In genomic region chr6:163152701-163153100, GRCh38 we compare ENCODE assay signal across 22 cellular contexts.
DNase-seq lines count a peak whose midpoint lies in the region; ATAC-seq and TF ChIP-seq lines count a peak whose summit lies in the region.
"Had no signal": no experiment of that assay in that cellular context is flagged by ENCODE, and none has a peak within 500 bp of the region (broad histone marks: within the 10 kb centered on the region; RNA-seq: fewer than 3 reads in every experiment).

No MANE protein-coding gene starts in this region.

- H3K27me3 ChIP-seq in breast epithelium, result no peaks in the 10 kb centered on the region
- H3K27me3 ChIP-seq: BE2C; BLaER1 treated with 17β-estradiol and CSF1 and Interleukin-3, amounts not matched to agents 10 nM and 100 nM had no signal

- no peaks in the 10 kb centered on the region for H3K36me3 ChIP-seq in breast epithelium
- H3K36me3 ChIP-seq: BE2C; BLaER1 treated with 17β-estradiol and CSF1 and Interleukin-3, amounts not matched to agents 10 nM and 100 nM; HAP-1 had no signal

- peaks cover 6% of the 10 kb centered on the region for H3K27me3 Mint-ChIP-seq in mesothelial cell of epicardium (ENCODE audit: low read depth)

- TF ChIP-seq POLR2A in breast epithelium (IDR thresholded peaks at IDR 0.05), result no peak

- intact Hi-C loops in breast epithelium (cut with DNase I; ENCODE audit: low total_unique reads), result no loop called here

- H3K36me3 Mint-ChIP-seq in mesothelial cell of epicardium, result no peaks in the 10 kb centered on the region
- H3K36me3 Mint-ChIP-seq: CD14-positive monocyte; CD8-positive, alpha-beta memory T cell had no signal

- H3K4me1 ChIP-seq in breast epithelium, result no peaks in the 10 kb centered on the region
- H3K4me1 ChIP-seq: A549; BE2C; BLaER1 treated with 17β-estradiol and CSF1 and Interleukin-3, amounts not matched to agents 10 nM and 100 nM had no signal

- H3K27ac Mint-ChIP-seq in mesothelial cell of epicardium, result no peak overlapping the region
- H3K27ac Mint-ChIP-seq: CD14-positive monocyte; CD4-positive, alpha-beta T cell; CD8-positive, alpha-beta memory T cell had no signal

- H3K4me3 Mint-ChIP-seq in mesothelial cell of epicardium, result no peak overlapping the region
- H3K4me3 Mint-ChIP-seq: CD14-positive monocyte; CD4-positive, alpha-beta T cell; CD8-positive, alpha-beta memory T cell had no signal

- DNase-seq in caudate nucleus (lab: John Stamatoyannopoulos, UW) (no peak), medulla oblongata (ENCODE audit: extremely low spot score) (peak; percentile 45), superior temporal gyrus (ENCODE audit: extremely low spot score) (peak; percentile 57), mesothelial cell of epicardium (ENCODE audit: low spot score in 2 of 2, unreplicated experiment in 2 of 2) (no peak), breast epithelium (ENCODE audit: low spot score in 2 of 2) (no peak)
- DNase-seq: 8988T; ACHN; AML-193; BE2C; CD4-positive, alpha-beta T cell; CD8-positive, alpha-beta memory T cell; DMS 273 treated with DMSO at 0.1 percent for 48 hours; DMS79; EL; GDM1; GOT3 had no signal

- peak overlapping the region; percentile 48 for H3K27ac ChIP-seq in caudate nucleus (ENCODE audit: low read depth, low read length)
- no peak overlapping the region for H3K27ac ChIP-seq in breast epithelium
- H3K27ac ChIP-seq: A549; BLaER1 treated with 17β-estradiol and CSF1 and Interleukin-3, amounts not matched to agents 10 nM and 100 nM had no signal

- peaks cover 0 to 5% of the 10 kb centered on the region in 2 donors for H3K9me3 ChIP-seq in breast epithelium
- H3K9me3 ChIP-seq: A549, BE2C, HAP-1 had no signal

- TF ChIP-seq CTCF in mesothelial cell of epicardium (IDR thresholded peaks at IDR 0.05; ENCODE audit: unreplicated experiment) (no peak), breast epithelium (IDR thresholded peaks at IDR 0.05) (no peak)

- no peak for ATAC-seq in HG02678 (IDR thresholded peaks at IDR 0.05; ENCODE audit: unreplicated experiment)
- ATAC-seq: A549, GM12878 had no signal

- no peaks in the 10 kb centered on the region for H3K9me3 Mint-ChIP-seq in mesothelial cell of epicardium
- H3K9me3 Mint-ChIP-seq: CD4-positive, alpha-beta T cell had no signal

- no peak overlapping the region for H3K4me3 ChIP-seq in breast epithelium
- H3K4me3 ChIP-seq: A549; BLaER1 treated with 17β-estradiol and CSF1 and Interleukin-3, amounts not matched to agents 10 nM and 100 nM; GM12878; HAP-1 had no signal

- no peaks in the 10 kb centered on the region for H3K4me1 Mint-ChIP-seq in mesothelial cell of epicardium
- H3K4me1 Mint-ChIP-seq: CD8-positive, alpha-beta memory T cell had no signal

Comparison
In these comparisons a context has a peak if more than half of its experiments do, and no peak if none do; other contexts are left out.
1. DNase-seq: peak in medulla oblongata (single experiment) and superior temporal gyrus (single experiment); none in caudate nucleus (0 of 61), mesothelial cell of epicardium (0 of 2) and breast epithelium (0 of 2).